ENCODE assay signal across 1 cellular context in the genomic region with DNA sequence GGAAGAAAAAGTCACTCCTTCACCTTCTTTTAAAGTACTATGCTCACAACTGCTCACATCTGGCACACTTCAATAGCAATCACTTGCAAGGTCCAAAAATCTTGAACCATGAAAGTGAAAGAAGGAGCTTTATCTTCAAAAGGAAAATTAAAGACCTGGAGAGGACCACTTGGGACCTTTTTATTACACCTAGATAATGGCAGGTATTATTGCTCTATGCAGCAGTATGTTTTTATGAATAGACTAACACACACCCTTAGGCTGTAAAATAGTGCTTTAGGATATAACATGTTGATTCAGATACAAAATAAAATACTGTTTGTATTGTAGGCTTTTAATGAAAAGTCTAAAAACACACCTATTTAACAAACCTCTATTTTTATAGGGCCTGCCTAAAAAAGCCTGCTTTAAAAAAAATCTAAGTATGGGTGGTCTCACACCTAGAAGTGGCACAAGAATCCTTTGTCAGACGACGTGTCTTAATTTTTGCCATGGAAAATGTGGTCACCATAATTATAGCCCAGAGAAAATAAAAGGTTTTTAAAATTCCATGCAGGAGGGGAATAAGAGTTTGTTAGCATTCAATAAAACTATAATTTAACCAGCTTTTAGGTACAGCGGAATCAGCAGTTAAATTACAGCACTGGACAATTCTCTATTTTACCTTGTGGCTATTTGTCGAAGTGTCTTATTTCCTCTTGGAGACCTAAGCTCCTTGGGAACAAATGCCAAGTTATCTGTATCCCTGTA.
TF ChIP-seq lines count a peak whose summit lies in the region.

No MANE protein-coding gene starts in this region.

TF ChIP-seq in GM12878, 131 proteins besides CTCF, POLR2A, EP300 and RAD21 (continued from another document):
- TF ChIP-seq, protein P1, sequence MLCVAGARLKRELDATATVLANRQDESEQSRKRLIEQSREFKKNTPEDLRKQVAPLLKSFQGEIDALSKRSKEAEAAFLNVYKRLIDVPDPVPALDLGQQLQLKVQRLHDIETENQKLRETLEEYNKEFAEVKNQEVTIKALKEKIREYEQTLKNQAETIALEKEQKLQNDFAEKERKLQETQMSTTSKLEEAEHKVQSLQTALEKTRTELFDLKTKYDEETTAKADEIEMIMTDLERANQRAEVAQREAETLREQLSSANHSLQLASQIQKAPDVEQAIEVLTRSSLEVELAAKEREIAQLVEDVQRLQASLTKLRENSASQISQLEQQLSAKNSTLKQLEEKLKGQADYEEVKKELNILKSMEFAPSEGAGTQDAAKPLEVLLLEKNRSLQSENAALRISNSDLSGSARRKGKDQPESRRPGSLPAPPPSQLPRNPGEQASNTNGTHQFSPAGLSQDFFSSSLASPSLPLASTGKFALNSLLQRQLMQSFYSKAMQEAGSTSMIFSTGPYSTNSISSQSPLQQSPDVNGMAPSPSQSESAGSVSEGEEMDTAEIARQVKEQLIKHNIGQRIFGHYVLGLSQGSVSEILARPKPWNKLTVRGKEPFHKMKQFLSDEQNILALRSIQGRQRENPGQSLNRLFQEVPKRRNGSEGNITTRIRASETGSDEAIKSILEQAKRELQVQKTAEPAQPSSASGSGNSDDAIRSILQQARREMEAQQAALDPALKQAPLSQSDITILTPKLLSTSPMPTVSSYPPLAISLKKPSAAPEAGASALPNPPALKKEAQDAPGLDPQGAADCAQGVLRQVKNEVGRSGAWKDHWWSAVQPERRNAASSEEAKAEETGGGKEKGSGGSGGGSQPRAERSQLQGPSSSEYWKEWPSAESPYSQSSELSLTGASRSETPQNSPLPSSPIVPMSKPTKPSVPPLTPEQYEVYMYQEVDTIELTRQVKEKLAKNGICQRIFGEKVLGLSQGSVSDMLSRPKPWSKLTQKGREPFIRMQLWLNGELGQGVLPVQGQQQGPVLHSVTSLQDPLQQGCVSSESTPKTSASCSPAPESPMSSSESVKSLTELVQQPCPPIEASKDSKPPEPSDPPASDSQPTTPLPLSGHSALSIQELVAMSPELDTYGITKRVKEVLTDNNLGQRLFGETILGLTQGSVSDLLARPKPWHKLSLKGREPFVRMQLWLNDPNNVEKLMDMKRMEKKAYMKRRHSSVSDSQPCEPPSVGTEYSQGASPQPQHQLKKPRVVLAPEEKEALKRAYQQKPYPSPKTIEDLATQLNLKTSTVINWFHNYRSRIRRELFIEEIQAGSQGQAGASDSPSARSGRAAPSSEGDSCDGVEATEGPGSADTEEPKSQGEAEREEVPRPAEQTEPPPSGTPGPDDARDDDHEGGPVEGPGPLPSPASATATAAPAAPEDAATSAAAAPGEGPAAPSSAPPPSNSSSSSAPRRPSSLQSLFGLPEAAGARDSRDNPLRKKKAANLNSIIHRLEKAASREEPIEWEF (IDR thresholded peaks at IDR 0.05; ENCODE audit: insufficient replicate concordance, low read depth, low read length): no peak
- TF ChIP-seq SMAD5 (IDR thresholded peaks at IDR 0.05; ENCODE audit: low read depth): no peak
